In the genomic region with DNA sequence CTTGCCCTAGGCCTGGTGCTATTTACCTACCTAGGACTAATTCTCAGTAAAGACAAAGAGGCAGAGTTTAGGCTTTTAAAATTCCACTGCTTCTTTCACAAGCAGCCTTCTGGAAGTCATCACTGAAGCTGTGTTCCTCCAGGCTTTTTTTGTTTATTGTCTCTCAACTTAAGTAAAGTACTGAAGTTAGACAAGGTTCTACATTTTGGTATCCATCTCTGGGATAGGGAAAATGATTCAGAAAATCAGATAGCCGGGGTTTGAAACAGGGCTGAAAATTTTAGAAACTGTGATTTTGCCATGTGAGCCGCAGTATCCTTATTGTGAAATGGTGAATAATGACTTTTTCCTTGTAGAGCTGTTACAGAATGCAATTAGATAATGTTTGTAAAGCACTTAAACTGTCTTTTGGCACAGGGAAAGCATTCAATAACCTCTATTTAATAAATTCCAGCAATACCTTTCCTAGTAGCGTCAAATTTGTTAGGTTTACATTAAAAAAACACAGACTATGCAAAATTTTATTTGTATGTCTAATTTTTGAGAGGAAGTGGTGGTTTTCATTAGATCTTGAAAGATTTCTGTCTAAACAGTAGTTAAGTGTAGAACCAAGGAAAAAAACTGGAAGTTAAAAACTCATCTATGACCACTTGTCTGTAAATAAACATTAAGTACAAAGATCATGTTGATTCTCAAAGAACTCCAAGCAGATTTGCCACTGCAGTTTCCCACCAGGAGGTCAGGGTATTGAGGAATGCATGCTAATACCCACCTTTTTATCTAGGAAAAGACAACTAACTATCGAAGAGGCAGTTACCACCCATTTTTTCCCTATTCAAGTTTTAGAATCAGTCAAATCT, we compare ENCODE assay signal across 1 cellular context.
TF ChIP-seq lines count a peak whose summit lies in the region.

No MANE protein-coding gene starts in this region.

TF ChIP-seq in HepG2, 621 proteins besides CTCF, POLR2A, EP300 and RAD21 (continued from another document and continues in another):
- TF ChIP-seq, protein P1, sequence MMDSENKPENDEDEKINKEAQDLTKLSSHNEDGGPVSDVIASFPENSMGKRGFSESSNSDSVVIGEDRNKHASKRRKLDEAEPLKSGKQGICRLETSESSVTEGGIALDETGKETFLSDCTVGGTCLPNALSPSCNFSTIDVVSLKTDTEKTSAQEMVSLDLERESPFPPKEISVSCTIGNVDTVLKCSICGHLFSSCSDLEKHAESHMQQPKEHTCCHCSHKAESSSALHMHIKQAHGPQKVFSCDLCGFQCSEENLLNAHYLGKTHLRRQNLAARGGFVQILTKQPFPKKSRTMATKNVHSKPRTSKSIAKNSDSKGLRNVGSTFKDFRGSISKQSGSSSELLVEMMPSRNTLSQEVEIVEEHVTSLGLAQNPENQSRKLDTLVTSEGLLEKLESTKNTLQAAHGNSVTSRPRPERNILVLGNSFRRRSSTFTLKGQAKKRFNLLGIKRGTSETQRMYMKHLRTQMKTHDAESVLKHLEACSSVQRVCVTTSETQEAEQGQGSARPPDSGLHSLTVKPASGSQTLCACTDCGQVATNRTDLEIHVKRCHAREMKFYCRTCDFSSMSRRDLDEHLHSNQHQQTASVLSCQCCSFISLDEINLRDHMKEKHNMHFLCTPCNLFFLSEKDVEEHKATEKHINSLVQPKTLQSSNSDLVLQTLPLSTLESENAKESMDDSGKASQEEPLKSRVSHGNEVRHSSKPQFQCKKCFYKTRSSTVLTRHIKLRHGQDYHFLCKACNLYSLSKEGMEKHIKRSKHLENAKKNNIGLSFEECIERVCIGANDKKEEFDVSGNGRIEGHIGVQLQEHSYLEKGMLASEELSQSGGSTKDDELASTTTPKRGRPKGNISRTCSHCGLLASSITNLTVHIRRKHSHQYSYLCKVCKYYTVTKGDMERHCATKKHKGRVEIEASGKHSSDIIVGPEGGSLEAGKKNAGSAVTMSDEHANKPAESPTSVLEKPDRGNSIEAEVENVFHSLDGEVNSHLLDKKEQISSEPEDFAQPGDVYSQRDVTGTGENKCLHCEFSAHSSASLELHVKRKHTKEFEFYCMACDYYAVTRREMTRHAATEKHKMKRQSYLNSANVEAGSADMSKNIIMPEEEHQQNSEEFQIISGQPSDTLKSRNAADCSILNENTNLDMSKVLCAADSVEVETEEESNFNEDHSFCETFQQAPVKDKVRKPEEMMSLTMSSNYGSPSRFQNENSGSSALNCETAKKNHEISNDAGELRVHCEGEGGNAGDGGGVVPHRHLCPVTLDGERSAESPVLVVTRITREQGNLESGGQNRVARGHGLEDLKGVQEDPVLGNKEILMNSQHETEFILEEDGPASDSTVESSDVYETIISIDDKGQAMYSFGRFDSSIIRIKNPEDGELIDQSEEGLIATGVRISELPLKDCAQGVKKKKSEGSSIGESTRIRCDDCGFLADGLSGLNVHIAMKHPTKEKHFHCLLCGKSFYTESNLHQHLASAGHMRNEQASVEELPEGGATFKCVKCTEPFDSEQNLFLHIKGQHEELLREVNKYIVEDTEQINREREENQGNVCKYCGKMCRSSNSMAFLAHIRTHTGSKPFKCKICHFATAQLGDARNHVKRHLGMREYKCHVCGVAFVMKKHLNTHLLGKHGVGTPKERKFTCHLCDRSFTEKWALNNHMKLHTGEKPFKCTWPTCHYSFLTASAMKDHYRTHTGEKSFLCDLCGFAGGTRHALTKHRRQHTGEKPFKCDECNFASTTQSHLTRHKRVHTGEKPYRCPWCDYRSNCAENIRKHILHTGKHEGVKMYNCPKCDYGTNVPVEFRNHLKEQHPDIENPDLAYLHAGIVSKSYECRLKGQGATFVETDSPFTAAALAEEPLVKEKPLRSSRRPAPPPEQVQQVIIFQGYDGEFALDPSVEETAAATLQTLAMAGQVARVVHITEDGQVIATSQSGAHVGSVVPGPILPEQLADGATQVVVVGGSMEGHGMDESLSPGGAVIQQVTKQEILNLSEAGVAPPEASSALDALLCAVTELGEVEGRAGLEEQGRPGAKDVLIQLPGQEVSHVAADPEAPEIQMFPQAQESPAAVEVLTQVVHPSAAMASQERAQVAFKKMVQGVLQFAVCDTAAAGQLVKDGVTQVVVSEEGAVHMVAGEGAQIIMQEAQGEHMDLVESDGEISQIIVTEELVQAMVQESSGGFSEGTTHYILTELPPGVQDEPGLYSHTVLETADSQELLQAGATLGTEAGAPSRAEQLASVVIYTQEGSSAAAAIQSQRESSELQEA (CRISPR knock-in tag; IDR thresholded peaks at IDR 0.05; ENCODE audit: not compliant biosample characterization): no peak
- peak; percentile 59; the same call in 1 of the 2 replicates for TF ChIP-seq FOXA1 (IDR thresholded peaks at IDR 0.05)
- TF ChIP-seq FOXA1 (CRISPR knock-in tag; IDR thresholded peaks at IDR 0.05): peak; percentile 86
- TF ChIP-seq ZNF589 (CRISPR knock-in tag; conservative IDR thresholded peaks at IDR 0.05): no peak
- TF ChIP-seq MEIS2 (CRISPR knock-in tag; IDR thresholded peaks at IDR 0.05): no peak
- TF ChIP-seq, protein P2, sequence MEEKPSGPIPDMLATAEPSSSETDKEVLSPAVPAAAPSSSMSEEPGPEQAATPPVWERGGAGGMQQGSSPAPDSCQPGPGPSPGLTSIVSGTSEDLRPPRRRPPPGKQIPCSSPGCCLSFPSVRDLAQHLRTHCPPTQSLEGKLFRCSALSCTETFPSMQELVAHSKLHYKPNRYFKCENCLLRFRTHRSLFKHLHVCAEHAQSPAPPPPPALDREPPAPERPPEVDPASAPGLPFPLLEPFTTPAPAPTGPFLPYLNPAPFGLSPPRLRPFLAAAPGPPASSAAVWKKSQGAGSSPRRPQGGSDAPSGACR (CRISPR knock-in tag; IDR thresholded peaks at IDR 0.05): no peak
- peak; percentile 67; the same call in 1 of the 2 replicates for TF ChIP-seq HHEX (CRISPR knock-in tag; IDR thresholded peaks at IDR 0.05)
- TF ChIP-seq ZNF333 (CRISPR knock-in tag; IDR thresholded peaks at IDR 0.05; ENCODE audit: borderline replicate concordance): no peak
- TF ChIP-seq, protein P3, sequence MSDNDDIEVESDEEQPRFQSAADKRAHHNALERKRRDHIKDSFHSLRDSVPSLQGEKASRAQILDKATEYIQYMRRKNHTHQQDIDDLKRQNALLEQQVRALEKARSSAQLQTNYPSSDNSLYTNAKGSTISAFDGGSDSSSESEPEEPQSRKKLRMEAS (IDR thresholded peaks at IDR 0.05): peak; percentile 30; the same call in 1 of the 2 replicates
- peak; percentile 52; the same call in 1 of the 2 replicates for TF ChIP-seq HNF4G (IDR thresholded peaks at IDR 0.05; ENCODE audit: borderline replicate concordance, low read depth, low read length)
- TF ChIP-seq HNF4G (CRISPR knock-in tag; IDR thresholded peaks at IDR 0.05; ENCODE audit: borderline replicate concordance, low read depth): no peak
- no peak for TF ChIP-seq HDAC6 (IDR thresholded peaks at IDR 0.05; ENCODE audit: low read depth, low read length)
- peak; percentile 99 for TF ChIP-seq ZNF205 (CRISPR knock-in tag; IDR thresholded peaks at IDR 0.05)
- TF ChIP-seq HOXD1 (CRISPR knock-in tag; IDR thresholded peaks at IDR 0.05): no peak
- TF ChIP-seq ZNF12 (CRISPR knock-in tag; IDR thresholded peaks at IDR 0.05): peak; percentile 67; the same call in 1 of the 2 replicates
- TF ChIP-seq ARNTL (CRISPR knock-in tag; IDR thresholded peaks at IDR 0.05): no peak
- peak; percentile 79; the same call in 1 of the 2 replicates for TF ChIP-seq AHDC1 (CRISPR knock-in tag; IDR thresholded peaks at IDR 0.05; ENCODE audit: borderline replicate concordance)
- no peak for TF ChIP-seq RNF2 (conservative IDR thresholded peaks at IDR 0.05; ENCODE audit: low read depth)
- TF ChIP-seq KDM6A (CRISPR knock-in tag; IDR thresholded peaks at IDR 0.05; ENCODE audit: low read depth): peak; percentile 51; the same call in 1 of the 2 replicates
- TF ChIP-seq SP5 (CRISPR knock-in tag; IDR thresholded peaks at IDR 0.05; ENCODE audit: borderline replicate concordance, low read depth): peak; percentile 22; the same call in 1 of the 2 replicates
- TF ChIP-seq ZBTB3 (CRISPR knock-in tag; IDR thresholded peaks at IDR 0.05; ENCODE audit: borderline replicate concordance, low read depth): 0 out of 2 replicates have a peak, but pooled peaks have one; percentile 41
- TF ChIP-seq GPBP1L1 (CRISPR knock-in tag; IDR thresholded peaks at IDR 0.05): no peak
- TF ChIP-seq HIC2 (CRISPR knock-in tag; IDR thresholded peaks at IDR 0.05; ENCODE audit: low read depth): no peak
- no peak for TF ChIP-seq JUNB (CRISPR knock-in tag; IDR thresholded peaks at IDR 0.05; ENCODE audit: borderline replicate concordance)
- TF ChIP-seq CENPX (CRISPR knock-in tag; IDR thresholded peaks at IDR 0.05): no peak
- TF ChIP-seq ZNF891 (CRISPR knock-in tag; IDR thresholded peaks at IDR 0.05): no peak
- TF ChIP-seq FOXJ3 (CRISPR knock-in tag; IDR thresholded peaks at IDR 0.05; ENCODE audit: borderline replicate concordance): peak; percentile 76; the same call in 1 of the 2 replicates
- TF ChIP-seq SIN3A (IDR thresholded peaks at IDR 0.05; ENCODE audit: borderline replicate concordance, low read depth, low read length): 0 out of 2 replicates have a peak, but pooled peaks have one; percentile 32
- TF ChIP-seq HDAC2 (CRISPR knock-in tag; IDR thresholded peaks at IDR 0.05): peak; percentile 61; the same call in 1 of the 2 replicates
- TF ChIP-seq, protein P4, sequence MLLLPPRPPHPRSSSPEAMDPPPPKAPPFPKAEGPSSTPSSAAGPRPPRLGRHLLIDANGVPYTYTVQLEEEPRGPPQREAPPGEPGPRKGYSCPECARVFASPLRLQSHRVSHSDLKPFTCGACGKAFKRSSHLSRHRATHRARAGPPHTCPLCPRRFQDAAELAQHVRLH (CRISPR knock-in tag; IDR thresholded peaks at IDR 0.05; ENCODE audit: borderline replicate concordance, low read depth): no peak
- peak; percentile 63; the same call in 1 of the 2 replicates for TF ChIP-seq FOXK1 (CRISPR knock-in tag; IDR thresholded peaks at IDR 0.05; ENCODE audit: borderline replicate concordance, low read depth)
- TF ChIP-seq RFXAP (CRISPR knock-in tag; IDR thresholded peaks at IDR 0.05; ENCODE audit: borderline replicate concordance): no peak
- 0 out of 2 replicates have a peak, but pooled peaks have one; percentile 12 for TF ChIP-seq MAFF (IDR thresholded peaks at IDR 0.05; ENCODE audit: low read depth, low read length)
- TF ChIP-seq THAP11 (CRISPR knock-in tag; IDR thresholded peaks at IDR 0.05): peak; percentile 26; the same call in 1 of the 2 replicates
- TF ChIP-seq HOXA3 (CRISPR knock-in tag; IDR thresholded peaks at IDR 0.05): no peak
